6 cellular contexts compared by ENCODE assay signal in the genomic region with DNA sequence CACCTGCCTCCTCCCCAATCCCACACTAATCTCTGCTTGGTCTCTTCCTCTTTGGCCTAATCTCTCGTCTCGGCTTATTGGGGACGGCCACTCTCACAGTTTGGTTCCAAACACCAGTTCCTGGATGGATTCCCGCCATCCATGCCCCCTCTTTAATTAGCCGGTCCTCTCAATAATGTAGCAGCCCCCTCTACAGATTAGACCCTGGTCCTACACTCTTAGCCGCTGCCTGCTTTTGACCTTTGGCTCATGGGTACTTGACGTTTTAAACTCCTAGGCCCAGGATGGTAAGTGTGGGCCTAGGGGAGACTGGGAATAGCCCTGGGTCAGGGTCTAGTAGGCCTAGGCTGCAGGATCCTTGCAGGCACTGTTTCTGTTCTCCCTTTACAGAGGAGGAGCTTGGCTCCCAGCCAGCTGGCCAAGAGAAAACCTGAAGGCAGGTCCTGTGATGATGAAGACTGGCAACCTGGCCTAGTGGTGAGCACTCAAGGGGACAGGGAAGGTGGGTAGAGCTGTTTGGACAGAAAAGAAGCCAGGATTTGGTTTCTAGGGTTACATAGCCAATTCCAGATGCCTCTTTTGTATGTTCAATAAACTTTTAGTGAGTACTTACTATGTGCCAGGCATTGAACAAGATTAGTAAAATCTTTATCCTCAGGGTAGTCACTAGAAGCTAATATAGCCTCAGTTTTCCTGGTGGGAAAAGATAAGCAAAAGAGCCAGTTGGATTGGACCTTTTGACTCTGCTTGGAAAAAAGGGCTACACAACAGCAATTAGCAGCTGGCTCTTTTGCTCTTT. TPM values are rescaled to one million over a fixed set of nuclear protein-coding genes. Genes with fewer than 3 reads are reported as not detected.
A peak's percentile ranks its signal among the peaks of the same experiment; 100 is the strongest.
DNase-seq lines count a peak whose midpoint lies in the region; ATAC-seq and TF ChIP-seq lines count a peak whose summit lies in the region.

No MANE protein-coding gene starts in this region.

- TF ChIP-seq CTCF in SK-N-SH (IDR thresholded peaks at IDR 0.05), result peak; percentile 27; the same call in 1 of the 2 replicates
- peak; percentile 25 for TF ChIP-seq CTCF in retinal pigment epithelial cell (conservative IDR thresholded peaks at IDR 0.05; ENCODE audit: low read depth, low read length)

- peaks cover 10 to 12% of the 10 kb centered on the region in 2 experiments; a peak in 2 of 4 replicates for H3K4me1 ChIP-seq in SK-N-SH (ENCODE audit: control insufficient read depth in 1 of 2, insufficient read depth in 2 of 2, low read depth in 1 of 2, low read length in 1 of 2)
- peaks cover 14 to 24% of the 10 kb centered on the region in 2 donors for H3K4me1 ChIP-seq in duodenal mucosa (ENCODE audit: control insufficient read depth in 1 of 2, insufficient read depth in 2 of 2, low read length in 2 of 2)
- no peaks in the 10 kb centered on the region for H3K4me1 ChIP-seq in aorta (ENCODE audit: control insufficient read depth in 1 of 2, insufficient read depth in 2 of 2, low read length in 2 of 2)

- H3K36me3 ChIP-seq in SK-N-SH (replicated peaks in 1 of 2; ENCODE audit: control insufficient read depth in 1 of 2, insufficient read depth in 2 of 2, low read length in 1 of 2) (peaks cover 5 to 7% of the 10 kb centered on the region in 2 experiments), duodenal mucosa (ENCODE audit: control insufficient read depth in 1 of 2, insufficient read depth in 2 of 2, low read length in 2 of 2) (peaks cover 0 to 6% of the 10 kb centered on the region in 2 donors), aorta (ENCODE audit: control insufficient read depth in 1 of 2, insufficient read depth in 2 of 2, low read length in 1 of 2) (no peaks in the 10 kb centered on the region)

- WGBS in SK-N-SH (ENCODE audit: low lambda C conversion rate), result 2% methylated on average over 7 of the region's 7 CpGs
- WGBS in aorta, 2 donors, result 2 to 3% methylated on average over 7 of the region's 7 CpGs

- no peak for ATAC-seq in SK-N-SH treated with all-trans-retinoic acid at 6 μM for 48 hours
- no peak for ATAC-seq in aorta (ENCODE audit: low FRiP score)

- no peak overlapping the region; a peak in 1 of 4 replicates for H3K27ac ChIP-seq in SK-N-SH (ENCODE audit: low read depth in 2 of 2, low read length in 1 of 2)
- H3K27ac ChIP-seq in duodenal mucosa (ENCODE audit: low read depth, low read length), result no peak overlapping the region
- no peak overlapping the region for H3K27ac ChIP-seq in aorta (ENCODE audit: low read depth in 1 of 2, low read length in 2 of 2)

- H2AFZ ChIP-seq in SK-N-SH (ENCODE audit: low read depth), result peak overlapping the region; percentile 80; the same call in 1 of the 2 replicates

- H3K9me3 ChIP-seq in SK-N-SH (no peaks in the 10 kb centered on the region), duodenal mucosa (ENCODE audit: control insufficient read depth in 1 of 2, low read length in 2 of 2) (no peaks in the 10 kb centered on the region), aorta (ENCODE audit: control insufficient read depth, low read length) (no peaks in the 10 kb centered on the region)

- H3K27me3 ChIP-seq in SK-N-SH (ENCODE audit: insufficient read depth) (no peaks in the 10 kb centered on the region), duodenal mucosa (ENCODE audit: control insufficient read depth in 1 of 2, insufficient read depth in 2 of 2, low read length in 2 of 2) (no peaks in the 10 kb centered on the region), aorta (ENCODE audit: control insufficient read depth in 1 of 2, insufficient read depth in 2 of 2, low read length in 1 of 2) (no peaks in the 10 kb centered on the region)

- peak overlapping the region; percentile 71; the same call in 1 of the 2 replicates for H3K9ac ChIP-seq in SK-N-SH
- peak overlapping the region in 1 of 2 donors; percentile 38 for H3K9ac ChIP-seq in duodenal mucosa (ENCODE audit: low read depth in 1 of 2, low read length in 2 of 2)

- H4K20me1 ChIP-seq in SK-N-SH (ENCODE audit: insufficient read depth), result no peaks in the 10 kb centered on the region

- H3K9me2 ChIP-seq in SK-N-SH, result no peaks in the 10 kb centered on the region

- H3K4me2 ChIP-seq in SK-N-SH, result peak overlapping the region; percentile 71

- CTCF ChIA-PET in SK-N-SH (lab: Yijun Ruan, JAX), result interaction anchor here (2.4 to 2.7 kb wide), 2 partner anchors 11 to 24 kb away, joined by 7 to 10 read pairs; no protein-coding TSS in a partner anchor

- intact Hi-C loops in aorta (cut with DNase I), result loop anchor here (5.0 kb wide), 2 partner anchors 54 to 94 kb away; a partner anchor contains a TSS

- POLR2A ChIA-PET in SK-N-SH (lab: Yijun Ruan, JAX), result no interaction called here

- no peak for TF ChIP-seq EP300 in SK-N-SH (IDR thresholded peaks at IDR 0.05; ENCODE audit: borderline replicate concordance in 1 of 2, low read depth in 1 of 2, low read length in 1 of 2)

- peaks cover 27% of the 10 kb centered on the region for H3K79me2 ChIP-seq in SK-N-SH (ENCODE audit: insufficient read depth)

- no peak for TF ChIP-seq RAD21 in SK-N-SH (IDR thresholded peaks at IDR 0.05; ENCODE audit: low read length)

- H3K4me3 ChIP-seq in SK-N-SH (ENCODE audit: low read depth in 2 of 2, low read length in 1 of 2) (peak overlapping the region; percentile 63 to 70), duodenal mucosa (ENCODE audit: low read depth in 1 of 2, low read length in 2 of 2) (peak overlapping the region; percentile 73 to 89), retinal pigment epithelial cell (ENCODE audit: low read length) (peak overlapping the region; percentile 89), aorta (ENCODE audit: low read length in 2 of 2) (no peak overlapping the region)

- DNase-seq in SK-N-SH (peak; percentile 55), NCI-H748 (lab: John Stamatoyannopoulos, UW; ENCODE audit: unreplicated experiment) (peak; percentile 89), retinal pigment epithelial cell (ENCODE audit: low read depth) (no peak), aorta (no peak)

- peaks cover 8% of the 10 kb centered on the region for H3F3A ChIP-seq in SK-N-SH (replicated peaks; ENCODE audit: insufficient read depth)

TF ChIP-seq in SK-N-SH, 30 proteins besides CTCF, POLR2A, EP300 and RAD21:
- TF ChIP-seq MEF2A (IDR thresholded peaks at IDR 0.05; ENCODE audit: borderline replicate concordance, low read depth), result no peak
- TF ChIP-seq, protein P1, sequence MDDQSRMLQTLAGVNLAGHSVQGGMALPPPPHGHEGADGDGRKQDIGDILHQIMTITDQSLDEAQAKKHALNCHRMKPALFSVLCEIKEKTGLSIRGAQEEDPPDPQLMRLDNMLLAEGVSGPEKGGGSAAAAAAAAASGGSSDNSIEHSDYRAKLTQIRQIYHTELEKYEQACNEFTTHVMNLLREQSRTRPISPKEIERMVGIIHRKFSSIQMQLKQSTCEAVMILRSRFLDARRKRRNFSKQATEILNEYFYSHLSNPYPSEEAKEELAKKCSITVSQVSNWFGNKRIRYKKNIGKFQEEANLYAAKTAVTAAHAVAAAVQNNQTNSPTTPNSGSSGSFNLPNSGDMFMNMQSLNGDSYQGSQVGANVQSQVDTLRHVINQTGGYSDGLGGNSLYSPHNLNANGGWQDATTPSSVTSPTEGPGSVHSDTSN (IDR thresholded peaks at IDR 0.05), result no peak
- peak; percentile 53; the same call in 1 of the 2 replicates for TF ChIP-seq NFIC (IDR thresholded peaks at IDR 0.05; ENCODE audit: borderline replicate concordance)
- no peak for TF ChIP-seq RCOR1 (IDR thresholded peaks at IDR 0.05; ENCODE audit: low read length)
- no peak for TF ChIP-seq POLR2AphosphoS5 (IDR thresholded peaks at IDR 0.05; ENCODE audit: low read depth, low read length)
- no peak for TF ChIP-seq GABPA (IDR thresholded peaks at IDR 0.05; ENCODE audit: low read depth)

TF ChIP-seq in SK-N-SH treated with all-trans-retinoic acid at 6 μM for 48 hours, 23 proteins besides CTCF, POLR2A, EP300 and RAD21:
- no peak for TF ChIP-seq ZNF8 (CRISPR knock-in tag; IDR thresholded peaks at IDR 0.05)

RNA-seq across cellular contexts. Expression of a gene that starts 0.8 kb away (rescaled TPM):
- polyA plus RNA-seq in SK-N-SH (2012; rRNA removed) (11.5 and 13.4 TPM in 2 replicates), aorta (1 to 10 TPM in 1 of 2 donors, not detected in 1; 4.2 TPM)
- 5.6 and 8.1 TPM in 2 replicates for polyA plus RNA-seq in SK-N-SH (2012; cell fraction: cytosol; rRNA removed)
- 37.1 and 49.5 TPM in 2 replicates for polyA plus RNA-seq in SK-N-SH (2012; cell fraction: nucleus; rRNA removed)
- 1 to 10 TPM; 1.6 to 2.3 TPM for total RNA-seq in aorta

RNA-seq across cellular contexts. Expression of a gene that starts 45.2 kb away (rescaled TPM):
- polyA plus RNA-seq in SK-N-SH (2012; rRNA removed) (4.6 and 5.1 TPM in 2 replicates), aorta (1 to 10 TPM; 3.1 to 9.8 TPM)
- polyA plus RNA-seq in SK-N-SH (2012; cell fraction: cytosol; rRNA removed), result 2.4 and 2.9 TPM in 2 replicates
- polyA plus RNA-seq in SK-N-SH (2012; cell fraction: nucleus; rRNA removed), result 7.8 and 9.1 TPM in 2 replicates
- total RNA-seq in aorta, result 10 to 100 TPM; 12.5 to 16.5 TPM

RNA-seq across cellular contexts. Expression of a gene that starts 50.1 kb away (rescaled TPM):
- polyA plus RNA-seq in SK-N-SH (2012; rRNA removed), result 165 and 198 TPM in 2 replicates
- polyA plus RNA-seq in SK-N-SH (2012; cell fraction: cytosol; rRNA removed), result 92.0 and 140 TPM in 2 replicates
- 333 and 360 TPM in 2 replicates for polyA plus RNA-seq in SK-N-SH (2012; cell fraction: nucleus; rRNA removed)
- 10 to 100 TPM; 52.8 to 56.0 TPM for total RNA-seq in aorta
- 100 to 1,000 TPM in 1 of 2 donors, 10 to 100 TPM in 1; 17.8 to 103 TPM for polyA plus RNA-seq in aorta

RNA-seq across cellular contexts. Expression of a gene that starts 55.1 kb away (rescaled TPM):
- polyA plus RNA-seq in SK-N-SH (2012; rRNA removed) (59.3 and 66.0 TPM in 2 replicates), aorta (10 to 100 TPM; 13.4 to 39.8 TPM)
- polyA plus RNA-seq in SK-N-SH (2012; cell fraction: cytosol; rRNA removed), result 27.8 and 44.8 TPM in 2 replicates
- polyA plus RNA-seq in SK-N-SH (2012; cell fraction: nucleus; rRNA removed), result 79.7 and 99.7 TPM in 2 replicates
- 10 to 100 TPM; 48.5 to 49.1 TPM for total RNA-seq in aorta

RNA-seq across cellular contexts. Expression of a gene that starts 55.2 kb away (rescaled TPM):
- polyA plus RNA-seq in SK-N-SH (2012; rRNA removed) (971 and 1,411 TPM in 2 replicates), aorta (100 to 1,000 TPM; 262 to 739 TPM)
- 1,815 and 2,051 TPM in 2 replicates for polyA plus RNA-seq in SK-N-SH (2012; cell fraction: cytosol; rRNA removed)
- 140 and 205 TPM in 2 replicates for polyA plus RNA-seq in SK-N-SH (2012; cell fraction: nucleus; rRNA removed)
- 100 to 1,000 TPM; 100 to 134 TPM for total RNA-seq in aorta

Comparison
In these comparisons a context has a peak if more than half of its experiments do, and no peak if none do; other contexts are left out.
1. DNase-seq: peak in SK-N-SH (single experiment) and NCI-H748 (single experiment); none in retinal pigment epithelial cell (single experiment) and aorta (0 of 2).
2. H3K4me3 ChIP-seq: peak in SK-N-SH (2 of 2), duodenal mucosa (2 of 2) and retinal pigment epithelial cell (single experiment); none in aorta (0 of 2).